In the genomic region with DNA sequence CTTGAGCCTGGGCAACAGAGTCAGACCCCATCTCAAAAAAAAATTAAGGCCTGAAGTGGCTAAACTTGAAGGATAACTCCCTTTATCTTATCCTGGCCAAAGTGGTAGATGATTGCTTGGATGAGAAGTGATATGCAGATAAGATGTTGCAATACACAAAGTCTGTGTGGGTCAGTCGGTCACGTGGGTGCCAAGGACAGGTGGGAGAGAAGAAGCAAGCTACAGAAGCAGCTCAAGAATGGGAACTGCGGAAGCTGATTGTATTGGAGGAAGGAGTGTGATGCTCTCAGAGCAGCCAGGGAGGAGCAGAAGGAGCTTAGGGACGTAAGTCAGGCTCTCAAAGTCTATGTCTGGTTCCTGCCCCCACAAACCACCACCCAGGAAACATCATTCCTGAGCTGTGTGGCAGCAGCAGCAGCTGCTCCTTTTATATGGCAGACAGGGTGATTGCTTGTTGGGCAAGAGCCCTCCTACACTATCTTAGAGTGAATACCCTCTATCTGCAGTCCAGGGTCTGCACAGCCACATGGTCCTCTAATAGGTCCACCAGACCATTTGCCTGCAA, we compare ENCODE assay signal across 18 cellular contexts. TPM values are rescaled to one million over a fixed set of nuclear protein-coding genes. Genes with fewer than 3 reads are reported as not detected.
DNase-seq lines count a peak whose midpoint lies in the region; ATAC-seq, FAIRE-seq and TF ChIP-seq lines count a peak whose summit lies in the region.
"Had no signal": no experiment of that assay in that cellular context is flagged by ENCODE, and none has a peak within 500 bp of the region (broad histone marks: within the 10 kb centered on the region; RNA-seq: fewer than 3 reads in every experiment).

No MANE protein-coding gene starts in this region.

- H4K20me1 ChIP-seq in HepG2 (ENCODE audit: insufficient read depth, low read length), result no peaks in the 10 kb centered on the region

- no peaks in the 10 kb centered on the region for H3K79me2 ChIP-seq in HepG2 (ENCODE audit: insufficient read depth, low read length)

- H2AFZ ChIP-seq in HepG2 (ENCODE audit: low read length), result no peak overlapping the region
- H2AFZ ChIP-seq: PC-9 had no signal

- peaks cover 6% of the 10 kb centered on the region for H3K4me1 Mint-ChIP-seq in activated T-helper 1 cell treated with anti-CD3 and anti-CD28 coated beads, Interleukin-12 subunit alpha, Interleukin-12 subunit beta, Interleukin-2, Interleukin-4 antibody, amounts not matched to agents 30 ng/mL and 10 ng/mL and 1 ng/mL, durations not matched to agents 14 hours and 24 hours and 36 hours (ENCODE audit: low read depth)
- H3K4me1 Mint-ChIP-seq in natural killer cell, result peaks cover 1 to 11% of the 10 kb centered on the region in 2 donors

- no peaks in the 10 kb centered on the region for H3K27me3 Mint-ChIP-seq in activated T-helper 1 cell treated with anti-CD3 and anti-CD28 coated beads, Interleukin-12 subunit alpha, Interleukin-12 subunit beta, Interleukin-2, Interleukin-4 antibody, amounts not matched to agents 30 ng/mL and 10 ng/mL and 1 ng/mL, durations not matched to agents 14 hours and 24 hours and 36 hours (ENCODE audit: insufficient read depth)
- H3K27me3 Mint-ChIP-seq in natural killer cell (ENCODE audit: low read depth in 2 of 2), result no peaks in the 10 kb centered on the region
- H3K27me3 Mint-ChIP-seq: IgD-negative memory B cell had no signal

- peaks cover 98% of the 10 kb centered on the region for H3K36me3 ChIP-seq in left ventricle myocardium inferior
- peaks cover 4 to 100% (median 99%) of the 10 kb centered on the region in 9 donors for H3K36me3 ChIP-seq in heart left ventricle
- H3K36me3 ChIP-seq in HepG2 (replicated peaks in 1 of 2; ENCODE audit: control insufficient read depth in 1 of 2, insufficient read depth in 2 of 2, low read length in 2 of 2), result peaks cover 41 to 94% of the 10 kb centered on the region in 2 experiments

- H3K4me3 ChIP-seq in left ventricle myocardium inferior, result no peak overlapping the region
- H3K4me3 ChIP-seq in heart left ventricle, result no peak overlapping the region
- no peak overlapping the region for H3K4me3 ChIP-seq in HepG2 (replicated peaks in 1 of 3; ENCODE audit: insufficient read depth in 1 of 3, low read depth in 2 of 3, low read length in 3 of 3)
- H3K4me3 ChIP-seq: PC-9, SJCRH30 had no signal

- POLR2A ChIA-PET in HepG2 (lab: Yijun Ruan, JAX), result interaction anchor here (0.6 kb wide), 2 partner anchors 22 to 320 kb away, joined by 3 read pairs; no protein-coding TSS in a partner anchor

- H3K27ac Mint-ChIP-seq in activated T-helper 1 cell treated with anti-CD3 and anti-CD28 coated beads, Interleukin-12 subunit alpha, Interleukin-12 subunit beta, Interleukin-2, Interleukin-4 antibody, amounts not matched to agents 30 ng/mL and 10 ng/mL and 1 ng/mL, durations not matched to agents 14 hours and 24 hours and 36 hours, result peak overlapping the region; percentile 36
- H3K27ac Mint-ChIP-seq in natural killer cell, result no peak overlapping the region

- H3K9ac ChIP-seq in HepG2 (ENCODE audit: insufficient read depth, low read depth, low read length), result no peak overlapping the region

- no peaks in the 10 kb centered on the region for H3K9me3 Mint-ChIP-seq in activated T-helper 1 cell treated with anti-CD3 and anti-CD28 coated beads, Interleukin-12 subunit alpha, Interleukin-12 subunit beta, Interleukin-2, Interleukin-4 antibody, amounts not matched to agents 30 ng/mL and 10 ng/mL and 1 ng/mL, durations not matched to agents 14 hours and 24 hours and 36 hours
- H3K9me3 Mint-ChIP-seq in natural killer cell, result no peaks in the 10 kb centered on the region

- no peaks in the 10 kb centered on the region for H3K27me3 ChIP-seq in left ventricle myocardium inferior (ENCODE audit: low read depth)
- no peaks in the 10 kb centered on the region for H3K27me3 ChIP-seq in heart left ventricle
- no peaks in the 10 kb centered on the region for H3K27me3 ChIP-seq in HepG2 (ENCODE audit: control insufficient read depth in 1 of 2, insufficient read depth in 2 of 2, low read length in 2 of 2)
- H3K27me3 ChIP-seq: SJCRH30 had no signal

- no peak for DNase-seq in left ventricle myocardium inferior
- no peak for DNase-seq in heart left ventricle
- no peak for DNase-seq in activated T-helper 1 cell treated with anti-CD3 and anti-CD28 coated beads, Interleukin-12 subunit alpha, Interleukin-12 subunit beta, Interleukin-2, Interleukin-4 antibody, amounts not matched to agents 30 ng/mL and 10 ng/mL and 1 ng/mL, durations not matched to agents 14 hours and 24 hours and 36 hours (ENCODE audit: low spot score)
- DNase-seq in HepG2 (ENCODE audit: low spot score), result no peak
- DNase-seq in NK-92 treated with Interleukin-12 subunit alpha and Interleukin-12 subunit beta, amount 100 ng/mL, for 24 hours (lab: John Stamatoyannopoulos, UW), result no peak
- DNase-seq in natural killer cell, result no peak
- DNase-seq in pons (ENCODE audit: low spot score), result no peak
- DNase-seq: C1 segment of cervical spinal cord, GF-D8, NCI-H1417, NCI-H187 treated with DMSO at 0.1 percent for 48 hours, NCI-H2171 treated with DMSO at 0.1 percent for 48 hours, NCI-H82, PC-9, SJCRH30 had no signal

- no peak for ATAC-seq in heart left ventricle
- ATAC-seq in HepG2, result no peak
- ATAC-seq in GM18870 (IDR thresholded peaks at IDR 0.05; ENCODE audit: unreplicated experiment), result no peak
- no peak for ATAC-seq in natural killer cell

- no peak for TF ChIP-seq POLR2A in heart left ventricle (IDR thresholded peaks at IDR 0.05)
- no peak for TF ChIP-seq POLR2A in HepG2 (IDR thresholded peaks at IDR 0.05; ENCODE audit: insufficient read depth in 1 of 2, low read depth in 2 of 2, low read length in 2 of 2)

- intact Hi-C loops in left ventricle myocardium inferior (cut with micrococcal nuclease), result no loop called here
- intact Hi-C loops in heart left ventricle (cut with DNase I), result no loop called here
- intact Hi-C loops in activated T-helper 1 cell treated with anti-CD3 and anti-CD28 coated beads, Interleukin-12 subunit alpha, Interleukin-12 subunit beta, Interleukin-2, Interleukin-4 antibody, amounts not matched to agents 30 ng/mL and 10 ng/mL and 1 ng/mL, durations not matched to agents 14 hours and 24 hours and 36 hours (cut with micrococcal nuclease), result no loop called here
- intact Hi-C loops in HepG2 (cut with micrococcal nuclease; ENCODE audit: unreplicated experiment), result no loop called here
- intact Hi-C loops in natural killer cell (cut with micrococcal nuclease), result no loop called here

- TF ChIP-seq RAD21 in HepG2 (CRISPR knock-in tag; IDR thresholded peaks at IDR 0.05), result no peak

- no TSS peak for BruUV-seq in HepG2 (replicated peaks; lab: Mats Ljungman, UMichigan)

- peak overlapping the region; percentile 21 for H3K27ac ChIP-seq in left ventricle myocardium inferior (replicated peaks)
- H3K27ac ChIP-seq in heart left ventricle, result no peak overlapping the region
- no peak overlapping the region for H3K27ac ChIP-seq in HepG2 (ENCODE audit: extremely low read length, insufficient read depth, low read length)
- H3K27ac ChIP-seq: PC-9, SJCRH30 had no signal

- H3K9me3 ChIP-seq in left ventricle myocardium inferior (replicated peaks) (no peaks in the 10 kb centered on the region), heart left ventricle (no peaks in the 10 kb centered on the region), HepG2 (ENCODE audit: low read length) (no peaks in the 10 kb centered on the region)
- H3K9me3 ChIP-seq: SJCRH30 had no signal

- CTCF ChIA-PET in HepG2 (lab: Yijun Ruan, JAX; ENCODE audit: low intra/inter-chr PET ratio, low total read pairs), result no interaction called here

- peaks cover 59% of the 10 kb centered on the region for H3K36me3 Mint-ChIP-seq in activated T-helper 1 cell treated with anti-CD3 and anti-CD28 coated beads, Interleukin-12 subunit alpha, Interleukin-12 subunit beta, Interleukin-2, Interleukin-4 antibody, amounts not matched to agents 30 ng/mL and 10 ng/mL and 1 ng/mL, durations not matched to agents 14 hours and 24 hours and 36 hours (ENCODE audit: low read depth)
- peaks cover 29% of the 10 kb centered on the region for H3K36me3 Mint-ChIP-seq in natural killer cell

- H3K4me1 ChIP-seq in left ventricle myocardium inferior, result peaks cover 89% of the 10 kb centered on the region
- peaks cover 0 to 65% (median 16%) of the 10 kb centered on the region in 12 donors for H3K4me1 ChIP-seq in heart left ventricle
- peaks cover 28% of the 10 kb centered on the region for H3K4me1 ChIP-seq in HepG2 (ENCODE audit: insufficient read depth, low read length)
- H3K4me1 ChIP-seq: SJCRH30 had no signal

- in situ Hi-C loops in HepG2 (cut with HindIII; ENCODE audit: extremely low pct_ligation_motif_present, low pct_unique_long_range_greater_than_20kb), result no loop called here

- TF ChIP-seq EP300 in HepG2 (IDR thresholded peaks at IDR 0.05; ENCODE audit: low read depth in 2 of 2, low read length in 2 of 2) (no peak), HepG2 (CRISPR knock-in tag; IDR thresholded peaks at IDR 0.05; ENCODE audit: borderline replicate concordance) (no peak)

- TF ChIP-seq CTCF in left ventricle myocardium inferior (IDR thresholded peaks at IDR 0.05; ENCODE audit: borderline replicate concordance) (no peak), heart left ventricle (IDR thresholded peaks at IDR 0.05) (no peak), HepG2 (CRISPR knock-in tag; IDR thresholded peaks at IDR 0.05) (no peak), natural killer cell (IDR thresholded peaks at IDR 0.05) (no peak)

- FAIRE-seq in HepG2 (lab: Jason Lieb, UNC), result no peak
- FAIRE-seq: GM12892 had no signal

- H3K4me2 ChIP-seq in HepG2 (ENCODE audit: low read depth, low read length), result no peak overlapping the region
- H3K4me2 ChIP-seq: PC-9 had no signal

- H3K4me3 Mint-ChIP-seq in activated T-helper 1 cell treated with anti-CD3 and anti-CD28 coated beads, Interleukin-12 subunit alpha, Interleukin-12 subunit beta, Interleukin-2, Interleukin-4 antibody, amounts not matched to agents 30 ng/mL and 10 ng/mL and 1 ng/mL, durations not matched to agents 14 hours and 24 hours and 36 hours, result no peak overlapping the region
- H3K4me3 Mint-ChIP-seq in natural killer cell, result no peak overlapping the region
- H3K4me3 Mint-ChIP-seq: IgD-negative memory B cell had no signal

- 63 to 77% (median 74%) methylated on average over 4 of the region's 4 CpGs for WGBS in heart left ventricle, 4 donors
- WGBS in HepG2 (ENCODE audit: low lambda C conversion rate), result 94% methylated on average over 4 of the region's 4 CpGs

RNA-seq across cellular contexts. Expression of gene ATP2A2, which starts 54.5 kb away (rescaled TPM):
- total RNA-seq in left ventricle myocardium inferior (1,955 TPM), heart left ventricle (1,000 to 10,000 TPM; 1,194 to 2,963 (median 1,871) TPM), HepG2 (2016; rRNA removed; fragmentation: Illumina TruSeq; extraction: Trizol) (79.2 and 85.5 TPM in 2 replicates), natural killer cell (100 to 1,000 TPM; 118 to 140 (median 123) TPM)
- polyA plus RNA-seq in heart left ventricle (1,000 to 10,000 TPM in 1 of 2 donors, 100 to 1,000 TPM in 1; 494 to 1,113 TPM), HepG2 (2011; rRNA removed) (35.4 and 40.8 TPM in 2 replicates)
- 208 and 211 TPM in 2 replicates for total RNA-seq in activated T-helper 1 cell treated with anti-CD3 and anti-CD28 coated beads, Interleukin-12 subunit alpha, Interleukin-12 subunit beta, Interleukin-2, Interleukin-4 antibody, amounts not matched to agents 30 ng/mL and 10 ng/mL and 1 ng/mL, durations not matched to agents 14 hours and 24 hours and 36 hours
- total RNA-seq in HepG2 (2016; cell fraction: cytosol; rRNA removed; fragmentation: Illumina TruSeq; extraction: Trizol; ENCODE audit: low read depth), result 16.6 and 18.3 TPM in 2 replicates
- total RNA-seq in HepG2 (2016; cell fraction: insoluble cytoplasmic fraction; rRNA removed; fragmentation: Illumina TruSeq; extraction: Trizol), result 64.3 and 88.8 TPM in 2 replicates
- total RNA-seq in HepG2 (2016; cell fraction: membrane; rRNA removed; fragmentation: Illumina TruSeq; extraction: Trizol), result 50.1 and 58.3 TPM in 2 replicates
- total RNA-seq in HepG2 (2016; cell fraction: nucleus; rRNA removed; fragmentation: Illumina TruSeq; extraction: Trizol), result 162 and 186 TPM in 2 replicates
- 19.8 and 24.8 TPM in 2 replicates for polyA plus RNA-seq in HepG2 (2011; cell fraction: cytosol; rRNA removed)
- polyA plus RNA-seq in HepG2 (2011; cell fraction: nucleus; rRNA removed), result 106 and 112 TPM in 2 replicates
- 95.4 and 109 TPM in 2 replicates for polyA plus RNA-seq in HepG2 (2012)
- 7.7 and 8.0 TPM in 2 replicates for polyA plus RNA-seq in HepG2 (2016; cell fraction: cytosol; fragmentation: Illumina TruSeq; extraction: Trizol; ENCODE audit: low read depth)
- polyA plus RNA-seq in HepG2 (2016; cell fraction: insoluble cytoplasmic fraction; fragmentation: Illumina TruSeq; extraction: Trizol; ENCODE audit: low read depth), result 52.2 and 68.9 TPM in 2 replicates
- 23.7 and 31.5 TPM in 2 replicates for polyA plus RNA-seq in HepG2 (2016; cell fraction: membrane; fragmentation: Illumina TruSeq; extraction: Trizol; ENCODE audit: low read depth)
- 193 and 199 TPM in 2 replicates for polyA plus RNA-seq in HepG2 (2016; cell fraction: nucleus; fragmentation: Illumina TruSeq; extraction: Trizol; ENCODE audit: insufficient read depth, low read depth)
- 88.2 and 101 TPM in 2 replicates for polyA minus RNA-seq in HepG2 (2011; rRNA and poly(A)+ RNA removed; ENCODE audit: low replicate concordance)
- 63.9 and 75.1 TPM in 2 replicates for polyA minus RNA-seq in HepG2 (2011; cell fraction: cytosol; rRNA and poly(A)+ RNA removed)
- 126 and 131 TPM in 2 replicates for polyA minus RNA-seq in HepG2 (2011; cell fraction: nucleus; rRNA and poly(A)+ RNA removed)
